Comparison of ENCODE assay signal across 5 cellular contexts in the genomic region with DNA sequence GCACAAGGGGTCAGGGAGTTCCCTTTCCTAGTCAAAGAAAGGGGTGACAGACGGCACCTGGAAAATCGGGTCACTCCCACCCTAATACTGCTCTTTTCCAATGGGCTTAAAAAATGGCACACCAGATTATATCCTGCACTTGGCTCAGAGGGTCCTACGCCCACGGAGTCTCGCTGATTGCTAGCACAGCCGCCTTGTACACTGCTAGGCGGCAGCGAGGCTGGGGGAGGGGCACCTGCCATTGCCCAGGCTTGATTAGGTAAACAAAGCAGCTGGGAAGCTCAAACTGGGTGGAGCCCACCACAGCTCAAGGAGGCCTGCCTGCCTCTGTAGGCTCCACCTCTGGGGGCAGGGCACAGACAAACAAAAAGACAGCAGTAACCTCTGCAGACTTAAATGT. TPM values are rescaled to one million over a fixed set of nuclear protein-coding genes. Genes with fewer than 3 reads are reported as not detected.
"Had no signal": no experiment of that assay in that cellular context is flagged by ENCODE, and none has a peak within 500 bp of the region (broad histone marks: within the 10 kb centered on the region; RNA-seq: fewer than 3 reads in every experiment).

No MANE protein-coding gene starts in this region.

RNA-seq across cellular contexts. Expression of gene PLA2R1, which starts 52.3 kb away (rescaled TPM):
- total RNA-seq: activated CD4-positive, alpha-beta memory T cell treated with anti-CD3 and anti-CD28 coated beads, Interleukin-2, amount 10 ng/mL, durations not matched to agents 7 days and 5 days; activated CD4-positive, alpha-beta T cell treated with anti-CD3 and anti-CD28 coated beads, Interleukin-2, amount 10 ng/mL, durations not matched to agents 7 days and 5 days; activated naive CD4-positive, alpha-beta T cell treated with anti-CD3 and anti-CD28 coated beads, Interleukin-2, amount 50 U/mL, for 72 hours; activated naive CD8-positive, alpha-beta T cell treated with anti-CD3 and anti-CD28 coated beads, Interleukin-2, amount 10 ng/mL, durations not matched to agents 7 days and 5 days; activated T-cell treated with anti-CD3 and anti-CD28 coated beads, Interleukin-2, amount 50 U/mL, for 72 hours had no signal
